19 cellular contexts compared by ENCODE assay signal in the genomic region with DNA sequence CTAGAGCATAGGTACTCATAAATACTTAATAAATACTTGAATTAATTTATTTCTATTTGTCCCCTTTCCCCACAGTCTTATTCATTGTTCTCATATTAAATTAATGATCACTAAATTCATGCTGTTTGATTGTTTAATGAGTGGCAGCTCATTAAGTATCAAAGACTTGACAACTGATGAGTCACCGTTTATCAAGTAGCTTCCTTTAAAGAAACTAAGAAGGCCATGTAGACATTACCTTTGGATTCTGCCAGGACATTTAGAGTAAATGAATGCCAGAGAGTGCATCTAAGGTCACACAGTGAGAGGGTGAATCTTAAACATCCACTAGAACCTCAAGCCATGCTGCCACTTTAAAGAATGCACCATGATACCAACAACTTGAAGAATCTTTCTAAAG. TPM values are rescaled to one million over a fixed set of nuclear protein-coding genes. Genes with fewer than 3 reads are reported as not detected.
A peak's percentile ranks its signal among the peaks of the same experiment; 100 is the strongest.
DNase-seq lines count a peak whose midpoint lies in the region; ATAC-seq and TF ChIP-seq lines count a peak whose summit lies in the region.
"Had no signal": no experiment of that assay in that cellular context is flagged by ENCODE, and none has a peak within 500 bp of the region (broad histone marks: within the 10 kb centered on the region; RNA-seq: fewer than 3 reads in every experiment).

No MANE protein-coding gene starts in this region.

- H3K56ac ChIP-seq in IMR-90 (ENCODE audit: extremely low read depth, insufficient read depth, low read length): no peak overlapping the region

- no peaks in the 10 kb centered on the region for H4K20me1 ChIP-seq in IMR-90 (ENCODE audit: insufficient read depth, low read length)

- BruUV-seq in IMR-90 (replicated peaks; lab: Mats Ljungman, UMichigan): no TSS peak

- no peak overlapping the region for H3K4me3 ChIP-seq in IMR-90 (ENCODE audit: insufficient read depth, low read depth, low read length)
- H3K4me3 ChIP-seq: GM23248, K562 had no signal

- no peaks in the 10 kb centered on the region for H3K9me3 Mint-ChIP-seq in activated T-cell treated with anti-CD3 and anti-CD28 coated beads, Interleukin-2, amount 50 U/mL, for 72 hours
- H3K9me3 Mint-ChIP-seq in central memory CD8-positive, alpha-beta T cell: no peaks in the 10 kb centered on the region
- H3K9me3 Mint-ChIP-seq in stimulated activated effector memory CD8-positive, alpha-beta T cell treated with anti-CD3 and anti-CD28 coated beads, Interleukin-12 subunit alpha, Interleukin-12 subunit beta, amount 100 ng/mL, for 72 hours: no peaks in the 10 kb centered on the region

- peaks cover 2% of the 10 kb centered on the region; the same call in 1 of the 2 replicates for H3K27me3 ChIP-seq in IMR-90 (ENCODE audit: control insufficient read depth, insufficient read depth, low read length)

- no peak overlapping the region for H3K18ac ChIP-seq in IMR-90 (ENCODE audit: low read depth, low read length)

- POLR2A ChIA-PET in IMR-90 (lab: Charles Lee; ENCODE audit: unreplicated experiment): no interaction called here

- no peak for ATAC-seq in activated T-cell treated with anti-CD3 and anti-CD28 coated beads, Interleukin-2, amount 50 U/mL, for 72 hours (replicated peaks in 1 of 2)
- ATAC-seq in IMR-90 (ENCODE audit: low read depth): no peak
- ATAC-seq in central memory CD8-positive, alpha-beta T cell (replicated peaks; ENCODE audit: extremely low read depth, poor library complexity, severe bottlenecking): no peak
- ATAC-seq in stimulated activated effector memory CD8-positive, alpha-beta T cell treated with anti-CD3 and anti-CD28 coated beads, Interleukin-12 subunit alpha, Interleukin-12 subunit beta, amount 100 ng/mL, for 72 hours: no peak
- ATAC-seq in HG03565 (IDR thresholded peaks at IDR 0.05; ENCODE audit: unreplicated experiment): no peak
- ATAC-seq: K562 had no signal

- TF ChIP-seq POLR2A in IMR-90 (IDR thresholded peaks at IDR 0.05; ENCODE audit: low read depth, low read length): no peak

- intact Hi-C loops in IMR-90 (cut with micrococcal nuclease): loop anchor here (10.0 kb wide), 1 partner anchor 394 kb away; no protein-coding TSS in a partner anchor

- no peaks in the 10 kb centered on the region for H3K9me1 ChIP-seq in IMR-90 (ENCODE audit: insufficient read depth, low read length)

- no peaks in the 10 kb centered on the region for H3K36me3 ChIP-seq in IMR-90 (ENCODE audit: control insufficient read depth, insufficient read depth, low read length)

- no peak for TF ChIP-seq CTCF in IMR-90 (conservative IDR thresholded peaks at IDR 0.05; ENCODE audit: low read depth, low read length)

- H3K14ac ChIP-seq in IMR-90 (replicated peaks; ENCODE audit: low read depth, low read length): no peak overlapping the region

- H2AK5ac ChIP-seq in IMR-90 (ENCODE audit: low read depth, low read length): no peak overlapping the region

- H3K27ac ChIP-seq in IMR-90 (ENCODE audit: insufficient read depth, low read length): no peak overlapping the region
- H3K27ac ChIP-seq: GM23248 had no signal

- no peak overlapping the region for H3K4me2 ChIP-seq in IMR-90 (ENCODE audit: low read depth, low read length)

- H2BK5ac ChIP-seq in IMR-90 (ENCODE audit: low read depth, low read length, poor library complexity, severe bottlenecking): no peak overlapping the region

- DNase-seq in activated T-cell treated with anti-CD3 and anti-CD28 coated beads, Interleukin-2, amount 50 U/mL, for 72 hours: no peak
- DNase-seq in activated T-cell treated with anti-CD3 and anti-CD28 coated beads for 4 hours: no peak
- DNase-seq in IMR-90: no peak
- no peak for DNase-seq in central memory CD8-positive, alpha-beta T cell (ENCODE audit: low spot score in 2 of 2)
- DNase-seq in stimulated activated effector memory CD8-positive, alpha-beta T cell treated with anti-CD3 and anti-CD28 coated beads, Interleukin-12 subunit alpha, Interleukin-12 subunit beta, amount 100 ng/mL, for 72 hours (ENCODE audit: low spot score in 2 of 2): no peak
- no peak for DNase-seq in HuH-7 (ENCODE audit: low spot score)
- DNase-seq: GF-D8, GM23248, HCEC 1CT, MV-4-11, NCI-H1417, NCI-H1930, NCI-H69, SHP77 treated with DMSO at 0.1 percent for 48 hours had no signal

- no peak overlapping the region for H2BK15ac ChIP-seq in IMR-90 (ENCODE audit: low read depth, low read length)

- no peak overlapping the region for H2AK9ac ChIP-seq in IMR-90 (replicated peaks; ENCODE audit: low read depth, low read length, poor library complexity)

- H3K4me1 Mint-ChIP-seq in activated T-cell treated with anti-CD3 and anti-CD28 coated beads, Interleukin-2, amount 50 U/mL, for 72 hours (ENCODE audit: low read depth): peaks cover 78% of the 10 kb centered on the region
- H3K4me1 Mint-ChIP-seq in central memory CD8-positive, alpha-beta T cell: peaks cover 55% of the 10 kb centered on the region
- H3K4me1 Mint-ChIP-seq in stimulated activated effector memory CD8-positive, alpha-beta T cell treated with anti-CD3 and anti-CD28 coated beads, Interleukin-12 subunit alpha, Interleukin-12 subunit beta, amount 100 ng/mL, for 72 hours: peaks cover 59% of the 10 kb centered on the region

- TF ChIP-seq RAD21 in IMR-90 (IDR thresholded peaks at IDR 0.05; ENCODE audit: low read length): no peak

- no peak overlapping the region for H4K91ac ChIP-seq in IMR-90 (ENCODE audit: insufficient read depth, low read depth, low read length)

- dilution Hi-C loops in IMR-90 (cut with HindIII; ENCODE audit: low sequenced_read_pairs, unreplicated experiment): no loop called here

- H4K8ac ChIP-seq in IMR-90 (ENCODE audit: low read depth in 2 of 2, low read length in 2 of 2): no peak overlapping the region

- no CpG with 5 or more reads among the region's 1 CpG for WGBS in IMR-90 (ENCODE audit: extremely low coverage in 2 of 2, insufficient read length in 1 of 2), 2 experiments

- H3K9me3 ChIP-seq in IMR-90 (ENCODE audit: control insufficient read depth, insufficient read depth, low read length): no peaks in the 10 kb centered on the region

- H2AFZ ChIP-seq in IMR-90 (replicated peaks; ENCODE audit: low read length, poor library complexity): no peak overlapping the region
- H2AFZ ChIP-seq: GM23248 had no signal

- no peak overlapping the region for H3K4ac ChIP-seq in IMR-90 (ENCODE audit: low read depth, low read length)

- H3K27me3 Mint-ChIP-seq in activated T-cell treated with anti-CD3 and anti-CD28 coated beads, Interleukin-2, amount 50 U/mL, for 72 hours (ENCODE audit: low read depth): no peaks in the 10 kb centered on the region
- no peaks in the 10 kb centered on the region for H3K27me3 Mint-ChIP-seq in central memory CD8-positive, alpha-beta T cell
- H3K27me3 Mint-ChIP-seq: B cell had no signal

- H2BK120ac ChIP-seq in IMR-90 (ENCODE audit: low read depth, low read length): no peak overlapping the region

- CTCF ChIA-PET in IMR-90 (lab: Yijun Ruan, JAX): no interaction called here

- in situ Hi-C loops in IMR-90 (cut with MboI; ENCODE audit: low sequenced_read_pairs): loop anchor here (10.0 kb wide), 1 partner anchor 144 kb away; no protein-coding TSS in a partner anchor

- no peak overlapping the region for H2BK20ac ChIP-seq in IMR-90 (ENCODE audit: low read depth, low read length)

- no peaks in the 10 kb centered on the region for H3K4me1 ChIP-seq in IMR-90 (ENCODE audit: control insufficient read depth, insufficient read depth, low read length)

- no peak overlapping the region for H3K9ac ChIP-seq in IMR-90 (ENCODE audit: low read depth, low read length)
- H3K9ac ChIP-seq: GM23248 had no signal

- no peak overlapping the region for H4K5ac ChIP-seq in IMR-90 (ENCODE audit: low read depth, low read length)

- peak overlapping the region; percentile 60 for H3K27ac Mint-ChIP-seq in activated T-cell treated with anti-CD3 and anti-CD28 coated beads, Interleukin-2, amount 50 U/mL, for 72 hours
- H3K27ac Mint-ChIP-seq in central memory CD8-positive, alpha-beta T cell (ENCODE audit: low read depth): peak overlapping the region; percentile 87
- H3K27ac Mint-ChIP-seq in stimulated activated effector memory CD8-positive, alpha-beta T cell treated with anti-CD3 and anti-CD28 coated beads, Interleukin-12 subunit alpha, Interleukin-12 subunit beta, amount 100 ng/mL, for 72 hours: peak overlapping the region; percentile 52
- H3K27ac Mint-ChIP-seq: B cell had no signal

- no peak overlapping the region for H3K23ac ChIP-seq in IMR-90 (ENCODE audit: low read depth, low read length)

- H3K4me3 Mint-ChIP-seq in activated T-cell treated with anti-CD3 and anti-CD28 coated beads, Interleukin-2, amount 50 U/mL, for 72 hours: peak overlapping the region in 1 of 2 donors; percentile 83
- H3K4me3 Mint-ChIP-seq in central memory CD8-positive, alpha-beta T cell: no peak overlapping the region
- no peak overlapping the region for H3K4me3 Mint-ChIP-seq in stimulated activated effector memory CD8-positive, alpha-beta T cell treated with anti-CD3 and anti-CD28 coated beads, Interleukin-12 subunit alpha, Interleukin-12 subunit beta, amount 100 ng/mL, for 72 hours
- H3K4me3 Mint-ChIP-seq: B cell had no signal

- no peaks in the 10 kb centered on the region for H3K79me1 ChIP-seq in IMR-90 (ENCODE audit: low read depth in 1 of 2, low read length in 2 of 2)

- H3K36me3 Mint-ChIP-seq in activated T-cell treated with anti-CD3 and anti-CD28 coated beads, Interleukin-2, amount 50 U/mL, for 72 hours (ENCODE audit: insufficient read depth in 2 of 2): peaks cover 14 to 19% of the 10 kb centered on the region in 2 donors
- H3K36me3 Mint-ChIP-seq in central memory CD8-positive, alpha-beta T cell (ENCODE audit: insufficient read depth): peaks cover 32% of the 10 kb centered on the region
- peaks cover 97% of the 10 kb centered on the region for H3K36me3 Mint-ChIP-seq in stimulated activated effector memory CD8-positive, alpha-beta T cell treated with anti-CD3 and anti-CD28 coated beads, Interleukin-12 subunit alpha, Interleukin-12 subunit beta, amount 100 ng/mL, for 72 hours

TF ChIP-seq in IMR-90, 13 proteins besides CTCF, POLR2A, EP300 and RAD21:
- TF ChIP-seq FOS (IDR thresholded peaks at IDR 0.05; ENCODE audit: low read depth, low read length): peak; percentile 15; the same call in 1 of the 2 replicates
- TF ChIP-seq NFE2L2 (IDR thresholded peaks at IDR 0.05; ENCODE audit: low read depth, low read length): no peak

RNA-seq across cellular contexts. Expression of gene ZBED2, which starts 23.9 kb away (rescaled TPM):
- 100 to 1,000 TPM; 360 to 597 TPM for total RNA-seq in activated T-cell treated with anti-CD3 and anti-CD28 coated beads, Interleukin-2, amount 50 U/mL, for 72 hours
- total RNA-seq in IMR-90 (2012; rRNA removed): 0.72 and 1.1 TPM in 2 replicates
- polyA plus RNA-seq in IMR-90 (2012; rRNA removed): 0.36 and 0.51 TPM in 2 replicates
- 0.15 and 0.34 TPM in 2 replicates for polyA plus RNA-seq in IMR-90 (2012; cell fraction: cytosol; rRNA removed)
- polyA plus RNA-seq in IMR-90 (2012; cell fraction: nucleus; rRNA removed; ENCODE audit: low replicate concordance): 0.10 and 0.21 TPM in 2 replicates
- total RNA-seq: GM23248, OCI-LY7, RPMI7951 had no signal
- polyA plus RNA-seq: GM23248, K562 had no signal

RNA-seq across cellular contexts. Expression of gene CD96, which starts 29.3 kb away (rescaled TPM):
- total RNA-seq in activated T-cell treated with anti-CD3 and anti-CD28 coated beads, Interleukin-2, amount 50 U/mL, for 72 hours: 10 to 100 TPM; 88.9 to 99.6 TPM
- 0.18 and 0.28 TPM in 2 replicates for total RNA-seq in IMR-90 (2012; rRNA removed)
- 0.05 and 0.06 TPM in 2 replicates for polyA plus RNA-seq in IMR-90 (2012; rRNA removed)
- polyA plus RNA-seq in IMR-90 (2012; cell fraction: cytosol; rRNA removed): 0.04 and 0.05 TPM in 2 replicates
- 0.21 TPM in 1 of 2 replicates, not detected in the other for polyA plus RNA-seq in IMR-90 (2012; cell fraction: nucleus; rRNA removed; ENCODE audit: low replicate concordance)
- total RNA-seq: GM23248, OCI-LY7 had no signal
- polyA plus RNA-seq: GM23248 had no signal

Comparison
In these comparisons a context has a peak if more than half of its experiments do, and no peak if none do; other contexts are left out.
1. RNA of gene ZBED2, which starts 23.9 kb away (total RNA-seq): 360 to 597 TPM in activated T-cell treated with anti-CD3 and anti-CD28 coated beads, Interleukin-2, amount 50 U/mL, for 72 hours; 0.72 to 1.1 TPM in IMR-90; every median in the first group is over 100 times any median in the second.
2. RNA of gene CD96, which starts 29.3 kb away (total RNA-seq): 88.9 to 99.6 TPM in activated T-cell treated with anti-CD3 and anti-CD28 coated beads, Interleukin-2, amount 50 U/mL, for 72 hours; 0.18 to 0.28 TPM in IMR-90; every median in the first group is over 10 times any median in the second.
3. Peak in every context shown above with its lines, with median percentiles within 50 percentile points of each other: H3K27ac Mint-ChIP-seq.